16 cellular contexts compared by ENCODE assay signal in genomic region chr11:113884361-113884836, GRCh38. TPM values are rescaled to one million over a fixed set of nuclear protein-coding genes. Genes with fewer than 3 reads are reported as not detected.
DNase-seq lines count a peak whose midpoint lies in the region; ATAC-seq, FAIRE-seq and TF ChIP-seq lines count a peak whose summit lies in the region.
"Had no signal": no experiment of that assay in that cellular context is flagged by ENCODE, and none has a peak within 500 bp of the region (broad histone marks: within the 10 kb centered on the region; RNA-seq: fewer than 3 reads in every experiment).

No MANE protein-coding gene starts in this region.

- H3K9me3 ChIP-seq in H1 (ENCODE audit: insufficient read depth in 2 of 2, low read depth in 1 of 2, low read length in 1 of 2): no peaks in the 10 kb centered on the region; a peak in 1 of 4 replicates
- H3K9me3 ChIP-seq in HepG2 (ENCODE audit: low read length): no peaks in the 10 kb centered on the region
- H3K9me3 ChIP-seq in colonic mucosa: no peaks in the 10 kb centered on the region
- H3K9me3 ChIP-seq: HAP-1, prostate gland, SK-N-SH had no signal

- H3K36me3 Mint-ChIP-seq in endothelial cell (ENCODE audit: low read depth, unreplicated experiment): no peaks in the 10 kb centered on the region
- H3K36me3 Mint-ChIP-seq: type B pancreatic cell had no signal

- H2BK120ac ChIP-seq in H1 (replicated peaks; ENCODE audit: low read depth, low read length): no peak overlapping the region

- TF ChIP-seq RAD21 in Ishikawa (IDR thresholded peaks at IDR 0.05; ENCODE audit: low read depth): no peak
- no peak for TF ChIP-seq RAD21 in H1 (IDR thresholded peaks at IDR 0.05 in 1 of 2, conservative IDR thresholded peaks at IDR 0.05 in 1 of 2; ENCODE audit: low read depth in 2 of 2, low read length in 2 of 2)
- no peak for TF ChIP-seq RAD21 in HepG2 (CRISPR knock-in tag; IDR thresholded peaks at IDR 0.05)

- H3K4ac ChIP-seq in H1 (replicated peaks; ENCODE audit: insufficient read length, low read depth, low read length): no peak overlapping the region

- no peak overlapping the region for H3K23ac ChIP-seq in H1 (ENCODE audit: insufficient read length)

- peaks cover 0 to 8% (median 0%) of the 10 kb centered on the region in 4 experiments; a peak in 2 of 7 replicates for H3K4me1 ChIP-seq in H1 (replicated peaks in 1 of 4; ENCODE audit: control insufficient read depth in 3 of 4, insufficient read depth in 4 of 4, low read length in 3 of 4)
- peaks cover 11% of the 10 kb centered on the region for H3K4me1 ChIP-seq in HepG2 (ENCODE audit: insufficient read depth, low read length)
- no peaks in the 10 kb centered on the region for H3K4me1 ChIP-seq in colonic mucosa
- H3K4me1 ChIP-seq: prostate gland had no signal

- no peaks in the 10 kb centered on the region for H3K23me2 ChIP-seq in H1 (ENCODE audit: low read depth, low read length)

- no peak overlapping the region for H4K8ac ChIP-seq in H1 (ENCODE audit: extremely low read depth, insufficient read depth, low read length)

- ATAC-seq in HepG2: peak; percentile 92

- no peak overlapping the region for H3K56ac ChIP-seq in H1 (replicated peaks; ENCODE audit: insufficient read length, low read depth, low read length)

- TF ChIP-seq EP300 in Ishikawa (IDR thresholded peaks at IDR 0.05; ENCODE audit: borderline replicate concordance): no peak
- TF ChIP-seq EP300 in H1 (IDR thresholded peaks at IDR 0.05; ENCODE audit: borderline replicate concordance in 1 of 2, low read depth in 2 of 2, low read length in 2 of 2): no peak; a peak in 1 of 3 replicates
- no peak for TF ChIP-seq EP300 in HepG2 (IDR thresholded peaks at IDR 0.05; ENCODE audit: low read depth in 2 of 2, low read length in 2 of 2)
- no peak for TF ChIP-seq EP300 in HepG2 (CRISPR knock-in tag; IDR thresholded peaks at IDR 0.05; ENCODE audit: borderline replicate concordance)

- H4K91ac ChIP-seq in H1 (replicated peaks; ENCODE audit: insufficient read length, low read length): no peak overlapping the region

- no peak overlapping the region for H2BK20ac ChIP-seq in H1 (ENCODE audit: low read length)

- CTCF ChIA-PET in H1 (lab: Charles Lee; ENCODE audit: partially characterized antibody): interaction anchor here (0.6 to 4.7 kb wide), 5 partner anchors 11 to 377 kb away, joined by 3 to 39 read pairs (median 4); no protein-coding TSS in a partner anchor
- CTCF ChIA-PET in HepG2 (lab: Yijun Ruan, JAX; ENCODE audit: low intra/inter-chr PET ratio, low total read pairs): no interaction called here

- no peak overlapping the region for H4K5ac ChIP-seq in H1 (ENCODE audit: insufficient read length, low read depth, low read length)

- POLR2A ChIA-PET in H1 (lab: Charles Lee; ENCODE audit: partially characterized antibody): interaction anchor here (0.9 to 1.8 kb wide), 3 partner anchors 9 to 24 kb away, joined by 3 to 10 read pairs (median 3); partner anchors contain the start of gene USP28
- POLR2A ChIA-PET in HepG2 (lab: Yijun Ruan, JAX): interaction anchor here (0.7 to 1.5 kb wide), 4 partner anchors 9 to 570 kb away, joined by 3 to 6 read pairs (median 5); partner anchors contain the start of gene USP28

- DNase-seq in Daoy (ENCODE audit: low read depth) (peak; percentile 53), H1 (ENCODE audit: low read depth in 1 of 2, low spot score in 2 of 2) (peak in 1 of 2 experiments; percentile 62), HepG2 (ENCODE audit: low spot score) (peak; percentile 45), colonic mucosa (no peak), RPMI8226 (no peak), endothelial cell (ENCODE audit: low spot score) (no peak), HPDE6-E6E7 (ENCODE audit: extremely low spot score) (no peak)
- DNase-seq: activated naive CD4-positive, alpha-beta T cell treated with Interleukin-2 at 50 U/mL for 16 hours; cerebellar nuclear complex; DMS 273 treated with DMSO at 0.1 percent for 48 hours; NCI-H1048; SK-N-SH had no signal

- no TSS peak for BruUV-seq in HepG2 (replicated peaks; lab: Mats Ljungman, UMichigan)

- no peak overlapping the region for H3K4me3 Mint-ChIP-seq in endothelial cell (ENCODE audit: unreplicated experiment)
- H3K4me3 Mint-ChIP-seq: type B pancreatic cell had no signal

- no peak overlapping the region for H2AK5ac ChIP-seq in H1 (ENCODE audit: low read depth, low read length)

- H3K9me3 Mint-ChIP-seq in endothelial cell (ENCODE audit: unreplicated experiment): no peaks in the 10 kb centered on the region
- H3K9me3 Mint-ChIP-seq: type B pancreatic cell had no signal

- no peak for FAIRE-seq in H1 (lab: Jason Lieb, UNC)
- FAIRE-seq in HepG2 (lab: Jason Lieb, UNC): peak; percentile 66

- TF ChIP-seq POLR2A in H1 (IDR thresholded peaks at IDR 0.05; ENCODE audit: control extremely low read depth in 1 of 2, low read depth in 2 of 2, low read length in 2 of 2): no peak
- TF ChIP-seq POLR2A in HepG2 (IDR thresholded peaks at IDR 0.05; ENCODE audit: insufficient read depth in 1 of 2, low read depth in 2 of 2, low read length in 2 of 2): no peak

- H2AFZ ChIP-seq in H1 (ENCODE audit: low read length): no peak overlapping the region
- peak overlapping the region; percentile 86 for H2AFZ ChIP-seq in HepG2 (ENCODE audit: low read length)

- H3K4me2 ChIP-seq in H1 (ENCODE audit: insufficient read depth in 1 of 2, low read depth in 2 of 2, low read length in 2 of 2) (no peak overlapping the region), HepG2 (ENCODE audit: low read depth, low read length) (peak overlapping the region; percentile 67)
- H3K4me2 ChIP-seq: SK-N-SH had no signal

- no peak overlapping the region for H3K14ac ChIP-seq in H1 (ENCODE audit: insufficient read length)

- no peaks in the 10 kb centered on the region for H3K79me2 ChIP-seq in H1 (ENCODE audit: control insufficient read depth in 1 of 2, insufficient read depth in 2 of 2, low read length in 2 of 2)
- no peaks in the 10 kb centered on the region for H3K79me2 ChIP-seq in HepG2 (ENCODE audit: insufficient read depth, low read length)

- H3K18ac ChIP-seq in H1 (ENCODE audit: extremely low read depth, low read length): no peak overlapping the region; the same call in 1 of the 2 replicates

- intact Hi-C loops in HepG2 (cut with micrococcal nuclease; ENCODE audit: unreplicated experiment): no loop called here
- intact Hi-C loops in colonic mucosa (cut with DNase I): no loop called here

- in situ Hi-C loops in HepG2 (cut with HindIII; ENCODE audit: extremely low pct_ligation_motif_present, low pct_unique_long_range_greater_than_20kb): no loop called here

- H4K20me1 ChIP-seq in H1 (replicated peaks in 1 of 2; ENCODE audit: control insufficient read depth in 1 of 2, insufficient read depth in 2 of 2, low read length in 2 of 2) (no peaks in the 10 kb centered on the region), HepG2 (ENCODE audit: insufficient read depth, low read length) (no peaks in the 10 kb centered on the region)

- H3K27me3 Mint-ChIP-seq in endothelial cell (ENCODE audit: unreplicated experiment): no peaks in the 10 kb centered on the region
- H3K27me3 Mint-ChIP-seq: type B pancreatic cell had no signal

- TF ChIP-seq CTCF in H1 (IDR thresholded peaks at IDR 0.05; ENCODE audit: control extremely low read depth in 1 of 3, insufficient read depth in 1 of 3, low read depth in 1 of 3, low read length in 3 of 3) (no peak), HepG2 (CRISPR knock-in tag; IDR thresholded peaks at IDR 0.05) (0 out of 2 replicates have a peak, but pooled peaks have one; percentile 21), colonic mucosa (IDR thresholded peaks at IDR 0.05) (no peak), endothelial cell (IDR thresholded peaks at IDR 0.05; ENCODE audit: unreplicated experiment) (no peak)

- H3K27me3 ChIP-seq in H1 (replicated peaks in 1 of 4; ENCODE audit: control insufficient read depth in 3 of 4, extremely low read depth in 1 of 4, insufficient read depth in 3 of 4, low read length in 3 of 4) (no peaks in the 10 kb centered on the region), HepG2 (ENCODE audit: control insufficient read depth in 1 of 2, insufficient read depth in 2 of 2, low read length in 2 of 2) (no peaks in the 10 kb centered on the region), colonic mucosa (no peaks in the 10 kb centered on the region)

- H2BK12ac ChIP-seq in H1 (ENCODE audit: low read depth, low read length): no peak overlapping the region

- peaks cover 3% of the 10 kb centered on the region for H3K4me1 Mint-ChIP-seq in endothelial cell (ENCODE audit: unreplicated experiment)

- H3K27ac Mint-ChIP-seq in endothelial cell (ENCODE audit: unreplicated experiment): no peak overlapping the region
- H3K27ac Mint-ChIP-seq: type B pancreatic cell had no signal

- H2BK15ac ChIP-seq in H1 (ENCODE audit: low read length): no peak overlapping the region

- H3K4me3 ChIP-seq in H1 (ENCODE audit: extremely low read depth in 1 of 4, insufficient read depth in 2 of 4, low read depth in 3 of 4, low read length in 4 of 4) (no peak overlapping the region), HepG2 (replicated peaks in 1 of 3; ENCODE audit: insufficient read depth in 1 of 3, low read depth in 2 of 3, low read length in 3 of 3) (peak overlapping the region in 2 of 3 experiments; percentile 7 to 37; a peak in 3 of 6 replicates), colonic mucosa (no peak overlapping the region)
- H3K4me3 ChIP-seq: HAP-1, prostate gland had no signal

- 0 out of 2 replicates have a peak overlapping the region, but pooled peaks have one; percentile 71 for H2BK5ac ChIP-seq in H1 (ENCODE audit: low read depth, low read length)

- H3K9ac ChIP-seq in H1 (replicated peaks in 1 of 4; ENCODE audit: extremely low read depth in 1 of 4, low read depth in 3 of 4, low read length in 3 of 4): no peak overlapping the region
- no peak overlapping the region for H3K9ac ChIP-seq in HepG2 (ENCODE audit: insufficient read depth, low read depth, low read length)
- H3K9ac ChIP-seq in colonic mucosa (ENCODE audit: low read depth in 2 of 2, low read length in 2 of 2): no peak overlapping the region
- H3K9ac ChIP-seq: SK-N-SH had no signal

- H3K27ac ChIP-seq in H1 (ENCODE audit: low read depth, low read length) (no peak overlapping the region), HepG2 (ENCODE audit: extremely low read length, insufficient read depth, low read length) (no peak overlapping the region), colonic mucosa (no peak overlapping the region)
- H3K27ac ChIP-seq: prostate gland had no signal

- H3K36me3 ChIP-seq in H1 (ENCODE audit: control insufficient read depth in 2 of 4, insufficient read depth in 4 of 4, low read length in 3 of 4): no peaks in the 10 kb centered on the region
- H3K36me3 ChIP-seq in HepG2 (replicated peaks in 1 of 2; ENCODE audit: control insufficient read depth in 1 of 2, insufficient read depth in 2 of 2, low read length in 2 of 2): no peaks in the 10 kb centered on the region
- H3K36me3 ChIP-seq in colonic mucosa: no peaks in the 10 kb centered on the region
- H3K36me3 ChIP-seq: HAP-1, prostate gland had no signal

- no peaks in the 10 kb centered on the region for H3K79me1 ChIP-seq in H1 (ENCODE audit: low read depth, low read length)

- WGBS in H1 (ENCODE audit: extremely low coverage in 1 of 2, insufficient coverage in 1 of 2, insufficient read length in 1 of 2, insufficient replicate concordance in 2 of 2, low coverage in 1 of 2, low lambda C conversion rate in 2 of 2, missing lambda C conversion rate in 1 of 2), 2 experiments: 54% methylated on average over 6 of the region's 7 CpGs; no CpG with 5 or more reads in 1 of the 2 experiments
- 10% methylated on average over 7 of the region's 7 CpGs for WGBS in HepG2 (ENCODE audit: low lambda C conversion rate)

RNA-seq across cellular contexts. Expression of gene USP28, which starts 9.0 kb away (rescaled TPM):
- 29.7 and 29.9 TPM in 2 replicates for total RNA-seq in Daoy (2014; rRNA removed; shearing (Covaris generic))
- 110 and 119 TPM in 2 replicates for total RNA-seq in H1 (2021; fragmentation: NEBNext Ultra II Directional; extraction: Animal tissue kit (Norgen Biotek cat#: 25700))
- 54.0 and 82.6 TPM in 2 replicates for polyA plus RNA-seq in H1 (2011; rRNA removed)
- polyA plus RNA-seq in H1 (2011; cell fraction: cytosol; rRNA removed): 81.9 TPM
- polyA plus RNA-seq in H1 (2011; cell fraction: nucleus; rRNA removed): 144 TPM
- polyA plus RNA-seq in H1 (2012, experiment 1 of 2): 58.4 to 104 TPM (median 79.7 TPM) in 4 replicates
- polyA plus RNA-seq in H1 (2012, experiment 2 of 2): 7.9 TPM
- 61.1 TPM for polyA plus RNA-seq in H1 (2013, experiment 1 of 2)
- 63.0 TPM for polyA plus RNA-seq in H1 (2013, experiment 2 of 2)
- 177 and 222 TPM in 2 replicates for polyA minus RNA-seq in H1 (2011; rRNA and poly(A)+ RNA removed)
- 83.5 TPM for polyA minus RNA-seq in H1 (2011; cell fraction: cytosol; rRNA and poly(A)+ RNA removed)
- 156 TPM for polyA minus RNA-seq in H1 (2011; cell fraction: nucleus; rRNA and poly(A)+ RNA removed)
- total RNA-seq in HepG2 (2016; rRNA removed; fragmentation: Illumina TruSeq; extraction: Trizol): 34.3 and 52.0 TPM in 2 replicates
- total RNA-seq in HepG2 (2016; cell fraction: cytosol; rRNA removed; fragmentation: Illumina TruSeq; extraction: Trizol; ENCODE audit: low read depth): 8.8 and 10.6 TPM in 2 replicates
- total RNA-seq in HepG2 (2016; cell fraction: insoluble cytoplasmic fraction; rRNA removed; fragmentation: Illumina TruSeq; extraction: Trizol): 36.7 and 47.2 TPM in 2 replicates
- 19.2 and 20.6 TPM in 2 replicates for total RNA-seq in HepG2 (2016; cell fraction: membrane; rRNA removed; fragmentation: Illumina TruSeq; extraction: Trizol)
- total RNA-seq in HepG2 (2016; cell fraction: nucleus; rRNA removed; fragmentation: Illumina TruSeq; extraction: Trizol): 30.7 and 35.4 TPM in 2 replicates
- 27.6 and 29.6 TPM in 2 replicates for polyA plus RNA-seq in HepG2 (2011; rRNA removed)
- 11.8 and 14.3 TPM in 2 replicates for polyA plus RNA-seq in HepG2 (2011; cell fraction: cytosol; rRNA removed)
- polyA plus RNA-seq in HepG2 (2011; cell fraction: nucleus; rRNA removed): 26.1 and 29.2 TPM in 2 replicates
- 12.9 and 17.0 TPM in 2 replicates for polyA plus RNA-seq in HepG2 (2012)
- polyA plus RNA-seq in HepG2 (2016; cell fraction: cytosol; fragmentation: Illumina TruSeq; extraction: Trizol; ENCODE audit: low read depth): 3.9 and 4.1 TPM in 2 replicates
- 28.6 and 29.4 TPM in 2 replicates for polyA plus RNA-seq in HepG2 (2016; cell fraction: insoluble cytoplasmic fraction; fragmentation: Illumina TruSeq; extraction: Trizol; ENCODE audit: low read depth)
- polyA plus RNA-seq in HepG2 (2016; cell fraction: membrane; fragmentation: Illumina TruSeq; extraction: Trizol; ENCODE audit: low read depth): 9.3 and 9.8 TPM in 2 replicates
- polyA plus RNA-seq in HepG2 (2016; cell fraction: nucleus; fragmentation: Illumina TruSeq; extraction: Trizol; ENCODE audit: insufficient read depth, low read depth): 25.6 and 33.9 TPM in 2 replicates
- polyA minus RNA-seq in HepG2 (2011; rRNA and poly(A)+ RNA removed; ENCODE audit: low replicate concordance): 24.1 and 27.3 TPM in 2 replicates
- polyA minus RNA-seq in HepG2 (2011; cell fraction: cytosol; rRNA and poly(A)+ RNA removed): 23.8 and 28.1 TPM in 2 replicates
- polyA minus RNA-seq in HepG2 (2011; cell fraction: nucleus; rRNA and poly(A)+ RNA removed): 34.2 and 35.4 TPM in 2 replicates
- total RNA-seq in colonic mucosa: 10 to 100 TPM; 25.7 to 35.3 TPM
- total RNA-seq in endothelial cell (ENCODE audit: unreplicated experiment): 89.8 TPM

RNA-seq across cellular contexts. Expression of gene HTR3B, which starts 20.2 kb away (rescaled TPM):
- total RNA-seq in Daoy (2014; rRNA removed; shearing (Covaris generic)): not detected in 2 replicates
- total RNA-seq in H1 (2021; fragmentation: NEBNext Ultra II Directional; extraction: Animal tissue kit (Norgen Biotek cat#: 25700)): not detected in 2 replicates
- polyA plus RNA-seq in H1 (2011; rRNA removed) (not detected in 2 replicates), HepG2 (2011; rRNA removed) (0.05 and 0.09 TPM in 2 replicates)
- not detected for polyA plus RNA-seq in H1 (2011; cell fraction: cytosol; rRNA removed)
- polyA plus RNA-seq in H1 (2011; cell fraction: nucleus; rRNA removed): not detected
- not detected in 4 replicates for polyA plus RNA-seq in H1 (2012, experiment 1 of 2)
- polyA plus RNA-seq in H1 (2012, experiment 2 of 2): not detected
- polyA plus RNA-seq in H1 (2013, experiment 1 of 2): not detected
- not detected for polyA plus RNA-seq in H1 (2013, experiment 2 of 2)
- not detected in 2 replicates for polyA minus RNA-seq in H1 (2011; rRNA and poly(A)+ RNA removed)
- not detected for polyA minus RNA-seq in H1 (2011; cell fraction: cytosol; rRNA and poly(A)+ RNA removed)
- not detected for polyA minus RNA-seq in H1 (2011; cell fraction: nucleus; rRNA and poly(A)+ RNA removed)
- total RNA-seq in HepG2 (2016; rRNA removed; fragmentation: Illumina TruSeq; extraction: Trizol) (1.7 and 2.2 TPM in 2 replicates), colonic mucosa (not detected), endothelial cell (ENCODE audit: unreplicated experiment) (not detected)
- 1.1 and 1.6 TPM in 2 replicates for total RNA-seq in HepG2 (2016; cell fraction: cytosol; rRNA removed; fragmentation: Illumina TruSeq; extraction: Trizol; ENCODE audit: low read depth)
- 1.2 and 1.8 TPM in 2 replicates for total RNA-seq in HepG2 (2016; cell fraction: insoluble cytoplasmic fraction; rRNA removed; fragmentation: Illumina TruSeq; extraction: Trizol)
- 1.6 and 3.1 TPM in 2 replicates for total RNA-seq in HepG2 (2016; cell fraction: membrane; rRNA removed; fragmentation: Illumina TruSeq; extraction: Trizol)
- 0.62 and 3.4 TPM in 2 replicates for total RNA-seq in HepG2 (2016; cell fraction: nucleus; rRNA removed; fragmentation: Illumina TruSeq; extraction: Trizol)
- 0.05 TPM in 2 replicates for polyA plus RNA-seq in HepG2 (2011; cell fraction: cytosol; rRNA removed)
- not detected in 2 replicates for polyA plus RNA-seq in HepG2 (2011; cell fraction: nucleus; rRNA removed)
- not detected in 2 replicates for polyA plus RNA-seq in HepG2 (2012)
- 0.97 and 1.3 TPM in 2 replicates for polyA plus RNA-seq in HepG2 (2016; cell fraction: cytosol; fragmentation: Illumina TruSeq; extraction: Trizol; ENCODE audit: low read depth)
- 0.92 and 1.2 TPM in 2 replicates for polyA plus RNA-seq in HepG2 (2016; cell fraction: insoluble cytoplasmic fraction; fragmentation: Illumina TruSeq; extraction: Trizol; ENCODE audit: low read depth)
- 1.8 and 2.2 TPM in 2 replicates for polyA plus RNA-seq in HepG2 (2016; cell fraction: membrane; fragmentation: Illumina TruSeq; extraction: Trizol; ENCODE audit: low read depth)
- 1.3 and 1.5 TPM in 2 replicates for polyA plus RNA-seq in HepG2 (2016; cell fraction: nucleus; fragmentation: Illumina TruSeq; extraction: Trizol; ENCODE audit: insufficient read depth, low read depth)
- 0.08 TPM in 1 of 2 replicates, not detected in the other for polyA minus RNA-seq in HepG2 (2011; rRNA and poly(A)+ RNA removed; ENCODE audit: low replicate concordance)
- polyA minus RNA-seq in HepG2 (2011; cell fraction: cytosol; rRNA and poly(A)+ RNA removed): not detected in 2 replicates
- not detected in 2 replicates for polyA minus RNA-seq in HepG2 (2011; cell fraction: nucleus; rRNA and poly(A)+ RNA removed)
- total RNA-seq: prostate gland had no signal
- polyA plus RNA-seq: SK-N-SH had no signal

Comparison
In these comparisons a context has a peak if more than half of its experiments do, and no peak if none do; other contexts are left out.
1. DNase-seq: peak in Daoy (single experiment) and HepG2 (single experiment); none in colonic mucosa (single experiment), RPMI8226 (single experiment), endothelial cell (single experiment) and HPDE6-E6E7 (single experiment).
2. H3K4me3 ChIP-seq: peak in HepG2 (2 of 3); none in H1 (0 of 4) and colonic mucosa (single experiment).